ENCODE assay signal across 1 cellular context in the genomic region with DNA sequence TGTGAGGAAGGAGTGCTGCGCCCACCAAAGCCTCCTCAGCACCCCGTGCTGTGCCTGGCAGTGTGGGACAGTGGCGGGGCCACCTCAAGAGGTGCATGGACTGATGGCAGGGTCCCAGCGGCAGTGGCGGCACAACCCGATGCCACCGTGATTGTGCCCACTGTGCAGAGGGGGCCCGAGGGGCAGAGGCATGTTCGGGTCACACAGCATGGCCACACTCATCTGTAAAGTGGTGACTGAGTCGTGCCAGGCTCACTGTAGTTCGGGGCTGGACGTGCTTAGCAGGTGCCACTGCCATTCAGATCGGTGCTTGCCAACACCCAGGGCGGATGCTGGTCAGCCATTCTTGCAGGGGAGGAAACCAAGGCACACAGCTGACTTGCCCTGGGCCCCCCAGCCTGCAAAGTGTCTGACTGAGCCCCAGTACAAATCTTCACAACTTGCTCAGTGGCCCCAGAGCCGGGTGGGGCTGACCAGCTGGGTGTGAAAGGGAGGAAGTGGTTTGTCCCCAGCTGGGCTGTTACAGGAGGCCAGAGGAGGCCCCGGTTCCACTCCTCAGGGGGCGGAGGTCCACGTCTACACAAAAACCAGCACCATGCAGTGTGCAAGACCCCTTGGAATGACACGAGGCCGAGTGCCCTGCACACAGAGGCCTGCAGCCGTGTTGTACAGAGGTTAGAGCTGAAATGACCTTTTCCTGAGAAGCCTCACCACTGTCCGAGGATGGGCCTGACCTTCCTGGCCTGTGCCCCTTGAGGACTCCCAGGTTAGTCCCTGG.
TF ChIP-seq lines count a peak whose summit lies in the region.

No MANE protein-coding gene starts in this region.

TF ChIP-seq in HepG2, 621 proteins besides CTCF, POLR2A, EP300 and RAD21 (continued from another document):
- TF ChIP-seq, protein P1, sequence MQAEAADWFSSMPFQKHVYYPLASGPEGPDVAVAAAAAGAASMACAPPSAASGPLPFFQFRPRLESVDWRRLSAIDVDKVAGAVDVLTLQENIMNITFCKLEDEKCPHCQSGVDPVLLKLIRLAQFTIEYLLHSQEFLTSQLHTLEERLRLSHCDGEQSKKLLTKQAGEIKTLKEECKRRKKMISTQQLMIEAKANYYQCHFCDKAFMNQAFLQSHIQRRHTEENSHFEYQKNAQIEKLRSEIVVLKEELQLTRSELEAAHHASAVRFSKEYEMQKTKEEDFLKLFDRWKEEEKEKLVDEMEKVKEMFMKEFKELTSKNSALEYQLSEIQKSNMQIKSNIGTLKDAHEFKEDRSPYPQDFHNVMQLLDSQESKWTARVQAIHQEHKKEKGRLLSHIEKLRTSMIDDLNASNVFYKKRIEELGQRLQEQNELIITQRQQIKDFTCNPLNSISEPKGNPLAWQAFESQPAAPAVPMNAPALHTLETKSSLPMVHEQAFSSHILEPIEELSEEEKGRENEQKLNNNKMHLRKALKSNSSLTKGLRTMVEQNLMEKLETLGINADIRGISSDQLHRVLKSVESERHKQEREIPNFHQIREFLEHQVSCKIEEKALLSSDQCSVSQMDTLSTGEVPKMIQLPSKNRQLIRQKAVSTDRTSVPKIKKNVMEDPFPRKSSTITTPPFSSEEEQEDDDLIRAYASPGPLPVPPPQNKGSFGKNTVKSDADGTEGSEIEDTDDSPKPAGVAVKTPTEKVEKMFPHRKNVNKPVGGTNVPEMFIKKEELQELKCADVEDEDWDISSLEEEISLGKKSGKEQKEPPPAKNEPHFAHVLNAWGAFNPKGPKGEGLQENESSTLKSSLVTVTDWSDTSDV (CRISPR knock-in tag; IDR thresholded peaks at IDR 0.05), result no peak
- TF ChIP-seq ZNF570 (CRISPR knock-in tag; IDR thresholded peaks at IDR 0.05; ENCODE audit: borderline replicate concordance) (no peak), FOXA3 (CRISPR knock-in tag; IDR thresholded peaks at IDR 0.05) (no peak), ZNF546 (CRISPR knock-in tag; conservative IDR thresholded peaks at IDR 0.05) (no peak), CAMTA2 (CRISPR knock-in tag; IDR thresholded peaks at IDR 0.05; ENCODE audit: borderline replicate concordance) (0 out of 2 replicates have a peak, but pooled peaks have one; percentile 47), ZNF614 (CRISPR knock-in tag; IDR thresholded peaks at IDR 0.05; ENCODE audit: borderline replicate concordance) (no peak), TCF7L2 (IDR thresholded peaks at IDR 0.05; ENCODE audit: low read depth, low read length) (no peak), RFX3 (CRISPR knock-in tag; IDR thresholded peaks at IDR 0.05) (no peak), HNRNPUL1 (IDR thresholded peaks at IDR 0.05; ENCODE audit: low read depth, low read length) (no peak), ZNF101 (CRISPR knock-in tag; IDR thresholded peaks at IDR 0.05; ENCODE audit: borderline replicate concordance, low read depth) (no peak), NR2F6 (IDR thresholded peaks at IDR 0.05) (no peak), NR2F6 (CRISPR knock-in tag; IDR thresholded peaks at IDR 0.05) (no peak)
- TF ChIP-seq, protein P2, sequence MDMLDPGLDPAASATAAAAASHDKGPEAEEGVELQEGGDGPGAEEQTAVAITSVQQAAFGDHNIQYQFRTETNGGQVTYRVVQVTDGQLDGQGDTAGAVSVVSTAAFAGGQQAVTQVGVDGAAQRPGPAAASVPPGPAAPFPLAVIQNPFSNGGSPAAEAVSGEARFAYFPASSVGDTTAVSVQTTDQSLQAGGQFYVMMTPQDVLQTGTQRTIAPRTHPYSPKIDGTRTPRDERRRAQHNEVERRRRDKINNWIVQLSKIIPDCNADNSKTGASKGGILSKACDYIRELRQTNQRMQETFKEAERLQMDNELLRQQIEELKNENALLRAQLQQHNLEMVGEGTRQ (IDR thresholded peaks at IDR 0.05; ENCODE audit: low read depth, low read length), result no peak
- TF ChIP-seq, protein P2 (CRISPR knock-in tag; IDR thresholded peaks at IDR 0.05; ENCODE audit: borderline replicate concordance), result no peak
- TF ChIP-seq, protein P3, sequence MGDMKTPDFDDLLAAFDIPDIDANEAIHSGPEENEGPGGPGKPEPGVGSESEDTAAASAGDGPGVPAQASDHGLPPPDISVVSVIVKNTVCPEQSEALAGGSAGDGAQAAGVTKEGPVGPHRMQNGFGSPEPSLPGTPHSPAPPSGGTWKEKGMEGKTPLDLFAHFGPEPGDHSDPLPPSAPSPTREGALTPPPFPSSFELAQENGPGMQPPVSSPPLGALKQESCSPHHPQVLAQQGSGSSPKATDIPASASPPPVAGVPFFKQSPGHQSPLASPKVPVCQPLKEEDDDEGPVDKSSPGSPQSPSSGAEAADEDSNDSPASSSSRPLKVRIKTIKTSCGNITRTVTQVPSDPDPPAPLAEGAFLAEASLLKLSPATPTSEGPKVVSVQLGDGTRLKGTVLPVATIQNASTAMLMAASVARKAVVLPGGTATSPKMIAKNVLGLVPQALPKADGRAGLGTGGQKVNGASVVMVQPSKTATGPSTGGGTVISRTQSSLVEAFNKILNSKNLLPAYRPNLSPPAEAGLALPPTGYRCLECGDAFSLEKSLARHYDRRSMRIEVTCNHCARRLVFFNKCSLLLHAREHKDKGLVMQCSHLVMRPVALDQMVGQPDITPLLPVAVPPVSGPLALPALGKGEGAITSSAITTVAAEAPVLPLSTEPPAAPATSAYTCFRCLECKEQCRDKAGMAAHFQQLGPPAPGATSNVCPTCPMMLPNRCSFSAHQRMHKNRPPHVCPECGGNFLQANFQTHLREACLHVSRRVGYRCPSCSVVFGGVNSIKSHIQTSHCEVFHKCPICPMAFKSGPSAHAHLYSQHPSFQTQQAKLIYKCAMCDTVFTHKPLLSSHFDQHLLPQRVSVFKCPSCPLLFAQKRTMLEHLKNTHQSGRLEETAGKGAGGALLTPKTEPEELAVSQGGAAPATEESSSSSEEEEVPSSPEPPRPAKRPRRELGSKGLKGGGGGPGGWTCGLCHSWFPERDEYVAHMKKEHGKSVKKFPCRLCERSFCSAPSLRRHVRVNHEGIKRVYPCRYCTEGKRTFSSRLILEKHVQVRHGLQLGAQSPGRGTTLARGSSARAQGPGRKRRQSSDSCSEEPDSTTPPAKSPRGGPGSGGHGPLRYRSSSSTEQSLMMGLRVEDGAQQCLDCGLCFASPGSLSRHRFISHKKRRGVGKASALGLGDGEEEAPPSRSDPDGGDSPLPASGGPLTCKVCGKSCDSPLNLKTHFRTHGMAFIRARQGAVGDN (CRISPR knock-in tag; IDR thresholded peaks at IDR 0.05), result peak; percentile 0; the same call in 1 of the 2 replicates
TF ChIP-seq in HepG2: peak in this region for 3.
